21 cellular contexts compared by ENCODE assay signal in genomic region chr5:36164461-36164860, GRCh38.
"Had no signal": no experiment of that assay in that cellular context is flagged by ENCODE, and none has a peak within 500 bp of the region (broad histone marks: within the 10 kb centered on the region; RNA-seq: fewer than 3 reads in every experiment).

No MANE protein-coding gene starts in this region.

- ATAC-seq: gastroesophageal sphincter; left lobe of liver; naive thymus-derived CD4-positive, alpha-beta T cell; psoas muscle; sciatic nerve; stimulated activated memory B cell treated with anti-CD40 and anti-IgM and Interleukin-4, amounts not matched to agents 10 μg/mL and 1 μg/mL and 100 μg/mL, for 72 hours had no signal

- H3K4me3 ChIP-seq: esophagus squamous epithelium, gastroesophageal sphincter, psoas muscle, spleen, thoracic aorta had no signal

- H3K4me3 Mint-ChIP-seq: dendritic cell treated with granulocyte-macrophage colony-stimulating factor and Interleukin-4, amounts not matched to agents 40 ng/mL and 50 ng/mL, for 4 days; naive thymus-derived CD4-positive, alpha-beta T cell; stimulated activated memory B cell treated with anti-CD40 and anti-IgM and Interleukin-4, amounts not matched to agents 10 μg/mL and 1 μg/mL and 100 μg/mL, for 72 hours; stimulated activated naive CD8-positive, alpha-beta T cell treated with anti-CD3 and anti-CD28 coated beads, Interleukin-15, Interleukin-2, amounts not matched to agents 100 ng/mL and 50 ng/mL, for 24 hours; type B pancreatic cell had no signal

- H3K9me3 Mint-ChIP-seq: naive thymus-derived CD4-positive, alpha-beta T cell; stimulated activated memory B cell treated with anti-CD40 and anti-IgM and Interleukin-4, amounts not matched to agents 10 μg/mL and 1 μg/mL and 100 μg/mL, for 72 hours; stimulated activated naive CD8-positive, alpha-beta T cell treated with anti-CD3 and anti-CD28 coated beads, Interleukin-15, Interleukin-2, amounts not matched to agents 100 ng/mL and 50 ng/mL, for 24 hours; type B pancreatic cell had no signal

- DNase-seq: esophagus squamous epithelium; foreskin fibroblast; glutamatergic neuron; islet precursor cell; mammary epithelial cell; naive thymus-derived CD4-positive, alpha-beta T cell; psoas muscle; retina; spleen; stimulated activated CD4-positive, alpha-beta T cell treated with anti-CD3 and anti-CD28 coated beads, Interleukin-15, amount 100 ng/mL, for 24 hours; stimulated activated CD4-positive, alpha-beta T cell treated with anti-CD3 and anti-CD28 coated beads, Interleukin-1b, Interleukin-23, amount 100 ng/mL, for 48 hours; stimulated activated CD4-positive, alpha-beta T cell treated with anti-CD3 and anti-CD28 coated beads, Interleukin-4, amount 100 ng/mL, for 24 hours had no signal

- H3K27ac Mint-ChIP-seq: dendritic cell treated with granulocyte-macrophage colony-stimulating factor and Interleukin-4, amounts not matched to agents 40 ng/mL and 50 ng/mL, for 4 days; naive thymus-derived CD4-positive, alpha-beta T cell; stimulated activated memory B cell treated with anti-CD40 and anti-IgM and Interleukin-4, amounts not matched to agents 10 μg/mL and 1 μg/mL and 100 μg/mL, for 72 hours; stimulated activated naive CD8-positive, alpha-beta T cell treated with anti-CD3 and anti-CD28 coated beads, Interleukin-15, Interleukin-2, amounts not matched to agents 100 ng/mL and 50 ng/mL, for 24 hours; type B pancreatic cell had no signal

- H3K27ac ChIP-seq: esophagus squamous epithelium, gastroesophageal sphincter, neutrophil, psoas muscle, spleen, thoracic aorta had no signal

- H3K27me3 ChIP-seq: esophagus squamous epithelium, gastroesophageal sphincter, neutrophil, spleen had no signal

- H3K4me1 ChIP-seq: gastroesophageal sphincter, psoas muscle, spleen had no signal

- H3K27me3 Mint-ChIP-seq: dendritic cell treated with granulocyte-macrophage colony-stimulating factor and Interleukin-4, amounts not matched to agents 40 ng/mL and 50 ng/mL, for 4 days; naive thymus-derived CD4-positive, alpha-beta T cell; stimulated activated memory B cell treated with anti-CD40 and anti-IgM and Interleukin-4, amounts not matched to agents 10 μg/mL and 1 μg/mL and 100 μg/mL, for 72 hours; stimulated activated naive CD8-positive, alpha-beta T cell treated with anti-CD3 and anti-CD28 coated beads, Interleukin-15, Interleukin-2, amounts not matched to agents 100 ng/mL and 50 ng/mL, for 24 hours; type B pancreatic cell had no signal
